Comparison of ENCODE assay signal across 12 cellular contexts in genomic region chr10:102800601-102801335, GRCh38. TPM values are rescaled to one million over a fixed set of nuclear protein-coding genes. Genes with fewer than 3 reads are reported as not detected.
DNase-seq lines count a peak whose midpoint lies in the region; ATAC-seq and TF ChIP-seq lines count a peak whose summit lies in the region.
"Had no signal": no experiment of that assay in that cellular context is flagged by ENCODE, and none has a peak within 500 bp of the region (broad histone marks: within the 10 kb centered on the region; RNA-seq: fewer than 3 reads in every experiment).

No MANE protein-coding gene starts in this region.

- DNase-seq in Peyer's patch (no peak), prostate gland (ENCODE audit: low spot score) (no peak), DMS53 treated with DMSO at 0.1 percent for 48 hours (lab: John Stamatoyannopoulos, UW; ENCODE audit: unreplicated experiment) (no peak)
- DNase-seq in activated CD4-positive, alpha-beta T cell treated with anti-CD3 and anti-CD28 coated beads, Interleukin-2, amount 50 U/mL, for 48 hours = no peak
- DNase-seq: COR-L47, glutamatergic neuron had no signal

- intact Hi-C loops in prostate gland (cut with DNase I) = loop anchor here (5.0 kb wide), 1 partner anchor 58 kb away; the partner anchor contains the start of gene WBP1L

- H3K27me3 ChIP-seq in BLaER1 = no peaks in the 10 kb centered on the region
- no peaks in the 10 kb centered on the region for H3K27me3 ChIP-seq in Peyer's patch
- H3K27me3 ChIP-seq in iPS-18a (ENCODE audit: control insufficient read depth, insufficient read depth, low read length) = no peaks in the 10 kb centered on the region
- H3K27me3 ChIP-seq in prostate gland (replicated peaks; ENCODE audit: insufficient read depth) = no peaks in the 10 kb centered on the region

- H3K4me1 ChIP-seq in BLaER1 (peaks cover 64% of the 10 kb centered on the region), Peyer's patch (peaks cover 0 to 51% (median 4%) of the 10 kb centered on the region in 4 donors), iPS-18a (ENCODE audit: control insufficient read depth, low read depth, low read length) (peaks cover 47% of the 10 kb centered on the region), prostate gland (replicated peaks) (peaks cover 34% of the 10 kb centered on the region)

- no peak for TF ChIP-seq CTCF in Peyer's patch (IDR thresholded peaks at IDR 0.05)
- no peak for TF ChIP-seq CTCF in prostate gland (IDR thresholded peaks at IDR 0.05)

- H3K9me3 ChIP-seq in BLaER1 = no peaks in the 10 kb centered on the region
- H3K9me3 ChIP-seq in Peyer's patch = no peaks in the 10 kb centered on the region
- H3K9me3 ChIP-seq in iPS-18a (ENCODE audit: control insufficient read depth, low read depth, low read length) = no peaks in the 10 kb centered on the region
- H3K9me3 ChIP-seq in prostate gland = no peaks in the 10 kb centered on the region

- H4K20me1 ChIP-seq in BLaER1 = no peaks in the 10 kb centered on the region

- 47% methylated on average over 10 of the region's 10 CpGs for WGBS in prostate gland

- TF ChIP-seq POLR2A in Peyer's patch (IDR thresholded peaks at IDR 0.05) = no peak
- TF ChIP-seq POLR2A in prostate gland (IDR thresholded peaks at IDR 0.05) = no peak

- H3K27ac ChIP-seq in BLaER1 (peak overlapping the region; percentile 51), Peyer's patch (peak overlapping the region; percentile 13 to 67 (median 49)), iPS-18a (ENCODE audit: low read length) (peak overlapping the region; percentile 6), prostate gland (peak overlapping the region; percentile 85 to 86)
- H3K27ac ChIP-seq: KMS-11 had no signal

- no peak overlapping the region for H3K4me3 ChIP-seq in BLaER1
- H3K4me3 ChIP-seq in Peyer's patch = no peak overlapping the region
- H3K4me3 ChIP-seq in iPS-18a (ENCODE audit: low read length) = no peak overlapping the region
- H3K4me3 ChIP-seq in prostate gland = no peak overlapping the region

- H3K9ac ChIP-seq in BLaER1 = peak overlapping the region; percentile 21; the same call in 1 of the 2 replicates
- no peak overlapping the region for H3K9ac ChIP-seq in iPS-18a (ENCODE audit: low read length)
- H3K9ac ChIP-seq: KMS-11 had no signal

- ATAC-seq in GM18861 (IDR thresholded peaks at IDR 0.05; ENCODE audit: unreplicated experiment) (no peak), HG02885 (IDR thresholded peaks at IDR 0.05; ENCODE audit: poor library complexity, unreplicated experiment) (no peak)

- H3K36me3 ChIP-seq in BLaER1 = peaks cover 72% of the 10 kb centered on the region
- peaks cover 0 to 36% (median 0%) of the 10 kb centered on the region in 3 donors for H3K36me3 ChIP-seq in Peyer's patch
- H3K36me3 ChIP-seq in iPS-18a (ENCODE audit: control insufficient read depth, low read depth, low read length) = peaks cover 4% of the 10 kb centered on the region
- no peaks in the 10 kb centered on the region for H3K36me3 ChIP-seq in prostate gland

- H3K4me2 ChIP-seq in BLaER1 = peak overlapping the region; percentile 67
- H3K4me2 ChIP-seq: KMS-11 had no signal

RNA-seq across cellular contexts. Expression of gene CYP17A1, which starts 36.4 kb away (rescaled TPM):
- total RNA-seq in Peyer's patch = not detected
- 10 to 100 TPM in 1 of 2 donors, not detected in 1; 12.8 TPM for total RNA-seq in prostate gland
- total RNA-seq: SK-MEL-5 had no signal

RNA-seq across cellular contexts. Expression of gene BORCS7, which starts 53.3 kb away (rescaled TPM):
- total RNA-seq in Peyer's patch (10 to 100 TPM; 19.6 to 51.2 (median 37.1) TPM), prostate gland (10 to 100 TPM; 39.0 to 49.4 TPM)

RNA-seq across cellular contexts. Expression of gene WBP1L, which starts 57.0 kb away (rescaled TPM):
- total RNA-seq in Peyer's patch = 10 to 100 TPM; 38.0 to 78.3 (median 65.8) TPM
- total RNA-seq in prostate gland = 100 to 1,000 TPM; 136 to 168 TPM

Comparison
In these comparisons a context has a peak if more than half of its experiments do, and no peak if none do; other contexts are left out.
1. H3K27ac ChIP-seq: peak in every context shown above with its lines; median percentile 86 in prostate gland; 51 in BLaER1; 49 in Peyer's patch; 6 in iPS-18a.